ENCODE assay signal across 15 cellular contexts in genomic region chr7:76011437-76011836, GRCh38. TPM values are rescaled to one million over a fixed set of nuclear protein-coding genes. Genes with fewer than 3 reads are reported as not detected.
DNase-seq lines count a peak whose midpoint lies in the region; ATAC-seq and TF ChIP-seq lines count a peak whose summit lies in the region.
"Had no signal": no experiment of that assay in that cellular context is flagged by ENCODE, and none has a peak within 500 bp of the region (broad histone marks: within the 10 kb centered on the region; RNA-seq: fewer than 3 reads in every experiment).

No MANE protein-coding gene starts in this region.

- H3K4me2 ChIP-seq in OCI-LY7 (ENCODE audit: low read length) = peak overlapping the region; percentile 9; the same call in 1 of the 2 replicates
- H3K4me2 ChIP-seq: PC-9 had no signal

- no peak for TF ChIP-seq CTCF in OCI-LY7 (conservative IDR thresholded peaks at IDR 0.05; ENCODE audit: low read length)
- no peak for TF ChIP-seq CTCF in fibroblast of villous mesenchyme (IDR thresholded peaks at IDR 0.05; ENCODE audit: insufficient read depth, low read depth, low read length)
- TF ChIP-seq CTCF in osteocyte (IDR thresholded peaks at IDR 0.05) = no peak
- TF ChIP-seq CTCF in dorsolateral prefrontal cortex (IDR thresholded peaks at IDR 0.05 in 54 of 56, conservative IDR thresholded peaks at IDR 0.05 in 2 of 56; ENCODE audit: low read depth in 1 of 56, partially characterized antibody in 56 of 56) = no peak

- CTCF ChIA-PET in OCI-LY7 (lab: Charles Lee; ENCODE audit: unreplicated experiment) = no interaction called here

- H3K27me3 Mint-ChIP-seq in osteocyte (ENCODE audit: unreplicated experiment) = no peaks in the 10 kb centered on the region
- H3K27me3 Mint-ChIP-seq: CD4-positive, alpha-beta T cell had no signal

- H3K27ac ChIP-seq in OCI-LY7 (ENCODE audit: low read depth, low read length, poor library complexity, severe bottlenecking) (no peak overlapping the region), dorsolateral prefrontal cortex (peak overlapping the region in 13 of 59 donors; percentile 2 to 62 (median 29))
- H3K27ac ChIP-seq: PC-9 had no signal

- H3K9me3 Mint-ChIP-seq in osteocyte (ENCODE audit: unreplicated experiment) = no peaks in the 10 kb centered on the region
- H3K9me3 Mint-ChIP-seq: CD4-positive, alpha-beta T cell had no signal

- H3K4me1 ChIP-seq in OCI-LY7 (ENCODE audit: insufficient read depth, low read length, poor library complexity, severe bottlenecking) = peaks cover 12% of the 10 kb centered on the region

- no peaks in the 10 kb centered on the region for H4K20me1 ChIP-seq in OCI-LY7 (ENCODE audit: insufficient read depth, low read length)

- ATAC-seq in GM18868 (IDR thresholded peaks at IDR 0.05; ENCODE audit: unreplicated experiment) = no peak
- ATAC-seq in GM19397 (IDR thresholded peaks at IDR 0.05; ENCODE audit: unreplicated experiment) = no peak
- ATAC-seq: activated CD4-positive, CD25-positive, alpha-beta regulatory T cell treated with anti-CD3 and anti-CD28 coated beads, Interleukin-2, amount 50 U/mL, for 24 hours had no signal

- peak overlapping the region; percentile 11 for H3K4me3 Mint-ChIP-seq in osteocyte (ENCODE audit: unreplicated experiment)
- H3K4me3 Mint-ChIP-seq: CD4-positive, alpha-beta T cell had no signal

- no peaks in the 10 kb centered on the region for H3K36me3 ChIP-seq in OCI-LY7 (ENCODE audit: insufficient read depth, low read length)

- peaks cover 23% of the 10 kb centered on the region for H3K4me1 Mint-ChIP-seq in osteocyte (ENCODE audit: unreplicated experiment)

- BruUV-seq in OCI-LY7 (replicated peaks; lab: Mats Ljungman, UMichigan) = no TSS peak

- H2AFZ ChIP-seq in OCI-LY7 (ENCODE audit: low read length) = no peak overlapping the region
- H2AFZ ChIP-seq: PC-9 had no signal

- DNase-seq in AG08396 (ENCODE audit: low spot score) (peak; percentile 81), OCI-LY7 (ENCODE audit: low spot score) (peak; percentile 52), fibroblast of villous mesenchyme (ENCODE audit: low read depth) (peak; percentile 96), osteocyte (ENCODE audit: extremely low spot score, unreplicated experiment) (no peak), dorsolateral prefrontal cortex (no peak), NCI-H1092 treated with DMSO at 0.1 percent for 48 hours (lab: John Stamatoyannopoulos, UW) (no peak)
- DNase-seq: activated naive CD4-positive, alpha-beta T cell treated with Interleukin-2 at 50 U/mL for 16 hours; CD4-positive, alpha-beta T cell; GOT3; midbrain; NCI-H1417 treated with DMSO at 0.1 percent for 48 hours; PC-9 had no signal

- H3K27me3 ChIP-seq in dorsolateral prefrontal cortex = no peaks in the 10 kb centered on the region

- no peak overlapping the region for H3K4me3 ChIP-seq in OCI-LY7 (ENCODE audit: low read depth, low read length, poor library complexity, severe bottlenecking)
- peak overlapping the region; percentile 10 for H3K4me3 ChIP-seq in fibroblast of villous mesenchyme (ENCODE audit: low read depth, low read length)
- no peak overlapping the region for H3K4me3 ChIP-seq in dorsolateral prefrontal cortex
- H3K4me3 ChIP-seq: PC-9 had no signal

- peaks cover 14% of the 10 kb centered on the region for H3K36me3 Mint-ChIP-seq in osteocyte (ENCODE audit: unreplicated experiment)

- POLR2A ChIA-PET in OCI-LY7 (lab: Charles Lee) = interaction anchor here (1.1 to 1.3 kb wide), 2 partner anchors 11 to 113 kb away, joined by 3 read pairs; no protein-coding TSS in a partner anchor

- intact Hi-C loops in OCI-LY7 (cut with micrococcal nuclease; ENCODE audit: unreplicated experiment) = no loop called here
- intact Hi-C loops in dorsolateral prefrontal cortex (cut with DNase I) = no loop called here

- H3K9me2 ChIP-seq in OCI-LY7 (ENCODE audit: insufficient read depth, low read length) = no peaks in the 10 kb centered on the region

- no peaks in the 10 kb centered on the region for H3K9me3 ChIP-seq in OCI-LY7 (ENCODE audit: low read length)

- H3K27ac Mint-ChIP-seq in osteocyte (ENCODE audit: unreplicated experiment) = peak overlapping the region; percentile 93
- H3K27ac Mint-ChIP-seq: CD4-positive, alpha-beta T cell had no signal

- no peaks in the 10 kb centered on the region for H3K79me2 ChIP-seq in OCI-LY7 (ENCODE audit: insufficient read depth, low read depth, low read length)

RNA-seq across cellular contexts. Expression of gene TMEM120A, which starts 17.0 kb away (rescaled TPM):
- 12.4 and 18.1 TPM in 2 replicates for total RNA-seq in OCI-LY7 (2014; rRNA removed; shearing (Covaris generic))
- total RNA-seq in OCI-LY7 (2022) (22.1 and 23.0 TPM in 2 replicates), fibroblast of villous mesenchyme (18.4 and 30.2 TPM in 2 replicates), osteocyte (36.3 and 37.6 TPM in 2 replicates), dorsolateral prefrontal cortex (10 to 100 TPM; 32.6 to 87.9 (median 49.5) TPM)

RNA-seq across cellular contexts. Expression of gene STYXL1, which starts 36.4 kb away (rescaled TPM):
- 19.4 and 27.6 TPM in 2 replicates for total RNA-seq in OCI-LY7 (2014; rRNA removed; shearing (Covaris generic))
- 37.4 and 40.9 TPM in 2 replicates for total RNA-seq in OCI-LY7 (2022)
- 31.2 and 35.4 TPM in 2 replicates for total RNA-seq in fibroblast of villous mesenchyme
- total RNA-seq in osteocyte = 29.7 and 32.5 TPM in 2 replicates
- 10 to 100 TPM; 16.2 to 49.4 (median 30.6) TPM for total RNA-seq in dorsolateral prefrontal cortex

RNA-seq across cellular contexts. Expression of gene MDH2, which starts 36.5 kb away (rescaled TPM):
- 110 and 155 TPM in 2 replicates for total RNA-seq in OCI-LY7 (2014; rRNA removed; shearing (Covaris generic))
- 253 and 263 TPM in 2 replicates for total RNA-seq in OCI-LY7 (2022)
- total RNA-seq in fibroblast of villous mesenchyme = 35.8 and 47.4 TPM in 2 replicates
- total RNA-seq in osteocyte = 119 and 133 TPM in 2 replicates
- total RNA-seq in dorsolateral prefrontal cortex = 100 to 1,000 TPM in 118 of 120 experiments, 10 to 100 TPM in 2; 88.3 to 247 (median 161) TPM

Comparison
In these comparisons a context has a peak if more than half of its experiments do, and no peak if none do; other contexts are left out.
1. DNase-seq: peak in AG08396 (single experiment), OCI-LY7 (single experiment) and fibroblast of villous mesenchyme (single experiment); none in osteocyte (single experiment), dorsolateral prefrontal cortex (0 of 10) and NCI-H1092 treated with DMSO at 0.1 percent for 48 hours (single experiment).